In the genomic region with DNA sequence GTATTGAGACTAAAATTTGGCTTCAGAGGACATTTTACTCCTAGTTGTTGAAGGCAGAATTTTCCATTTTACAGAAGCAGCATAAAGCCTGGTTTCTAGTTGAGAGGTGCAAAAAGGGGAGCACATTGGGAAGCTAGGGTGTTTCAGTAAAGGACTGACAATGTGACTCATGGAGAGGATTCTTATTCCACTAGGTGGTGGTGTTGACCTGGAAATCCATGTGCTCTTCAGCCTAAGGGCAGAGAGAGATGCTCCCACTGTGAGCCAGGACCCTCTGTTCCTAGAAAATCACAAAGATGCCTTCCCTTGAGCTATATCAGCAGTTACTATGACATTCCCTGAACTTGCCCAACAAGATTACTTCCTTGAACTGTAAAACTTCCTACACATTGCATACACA, we compare ENCODE assay signal across 8 cellular contexts.
A peak's percentile ranks its signal among the peaks of the same experiment; 100 is the strongest.
DNase-seq lines count a peak whose midpoint lies in the region; ATAC-seq and TF ChIP-seq lines count a peak whose summit lies in the region.

No MANE protein-coding gene starts in this region.

- CTCF ChIA-PET in IMR-90 (lab: Yijun Ruan, JAX): interaction anchor here (1.2 kb wide), 1 partner anchor 9 kb away, joined by 3 read pairs; no protein-coding TSS in a partner anchor

- H3K4me2 ChIP-seq in IMR-90 (ENCODE audit: low read depth, low read length): no peak overlapping the region

- no peak overlapping the region for H2AK5ac ChIP-seq in IMR-90 (ENCODE audit: low read depth, low read length)

- H3K9me3 ChIP-seq in IMR-90 (ENCODE audit: control insufficient read depth, insufficient read depth, low read length): peaks cover 9% of the 10 kb centered on the region

- no peaks in the 10 kb centered on the region for H3K4me1 Mint-ChIP-seq in nephron progenitor cell

- intact Hi-C loops in IMR-90 (cut with micrococcal nuclease): loop anchor here (5.0 kb wide), 1 partner anchor 487 kb away; no protein-coding TSS in a partner anchor

- no peak overlapping the region for H3K4me3 ChIP-seq in IMR-90 (ENCODE audit: insufficient read depth, low read depth, low read length)

- no peak for TF ChIP-seq POLR2A in IMR-90 (IDR thresholded peaks at IDR 0.05; ENCODE audit: low read depth, low read length)

- DNase-seq in GM10266 (ENCODE audit: extremely low spot score) (peak; percentile 8), IMR-90 (peak; percentile 2), astrocyte of the hippocampus (ENCODE audit: low read depth, low spot score) (peak; percentile 56), nephron progenitor cell (no peak), 8988T (no peak), NCI-H187 (lab: John Stamatoyannopoulos, UW) (no peak)

- H3K23ac ChIP-seq in IMR-90 (ENCODE audit: low read depth, low read length): no peak overlapping the region

- H3K79me1 ChIP-seq in IMR-90 (ENCODE audit: low read depth in 1 of 2, low read length in 2 of 2): no peaks in the 10 kb centered on the region

- no peaks in the 10 kb centered on the region for H3K36me3 Mint-ChIP-seq in nephron progenitor cell (ENCODE audit: low read depth)

- POLR2A ChIA-PET in IMR-90 (lab: Charles Lee; ENCODE audit: unreplicated experiment): no interaction called here

- H3K4me3 Mint-ChIP-seq in nephron progenitor cell: no peak overlapping the region

- peaks cover 48% of the 10 kb centered on the region for H3K9me3 Mint-ChIP-seq in nephron progenitor cell

- peak; percentile 30 for TF ChIP-seq CTCF in GM10266 (IDR thresholded peaks at IDR 0.05; ENCODE audit: control insufficient read depth, insufficient read depth, low read depth, missing control alignments)
- peak; percentile 39 for TF ChIP-seq CTCF in IMR-90 (conservative IDR thresholded peaks at IDR 0.05; ENCODE audit: low read depth, low read length)
- TF ChIP-seq CTCF in nephron progenitor cell (IDR thresholded peaks at IDR 0.05): peak; percentile 31

- no peak overlapping the region for H2AK9ac ChIP-seq in IMR-90 (replicated peaks; ENCODE audit: low read depth, low read length, poor library complexity)

- H2BK15ac ChIP-seq in IMR-90 (ENCODE audit: low read depth, low read length): no peak overlapping the region

- dilution Hi-C loops in IMR-90 (cut with HindIII; ENCODE audit: low sequenced_read_pairs, unreplicated experiment): no loop called here

- no peak overlapping the region for H3K27ac Mint-ChIP-seq in nephron progenitor cell

- no peak overlapping the region for H4K8ac ChIP-seq in IMR-90 (ENCODE audit: low read depth in 2 of 2, low read length in 2 of 2)

- H4K5ac ChIP-seq in IMR-90 (ENCODE audit: low read depth, low read length): no peak overlapping the region

- ATAC-seq in IMR-90 (ENCODE audit: low read depth) (no peak), HG02678 (IDR thresholded peaks at IDR 0.05; ENCODE audit: unreplicated experiment) (no peak), HG03025 (IDR thresholded peaks at IDR 0.05; ENCODE audit: low FRiP score, unreplicated experiment) (no peak)

- H3K36me3 ChIP-seq in IMR-90 (ENCODE audit: control insufficient read depth, insufficient read depth, low read length): no peaks in the 10 kb centered on the region

- H3K9ac ChIP-seq in IMR-90 (ENCODE audit: low read depth, low read length): no peak overlapping the region

- H3K27me3 Mint-ChIP-seq in nephron progenitor cell (ENCODE audit: low read depth, poor library complexity): no peaks in the 10 kb centered on the region

- no peak overlapping the region for H3K18ac ChIP-seq in IMR-90 (ENCODE audit: low read depth, low read length)

- TF ChIP-seq RAD21 in IMR-90 (IDR thresholded peaks at IDR 0.05; ENCODE audit: low read length): peak; percentile 54

- no peaks in the 10 kb centered on the region for H3K27me3 ChIP-seq in IMR-90 (ENCODE audit: control insufficient read depth, insufficient read depth, low read length)

- H3K4ac ChIP-seq in IMR-90 (ENCODE audit: low read depth, low read length): no peak overlapping the region

- no peak overlapping the region for H3K27ac ChIP-seq in IMR-90 (ENCODE audit: insufficient read depth, low read length)

- no peak overlapping the region for H2AFZ ChIP-seq in IMR-90 (replicated peaks; ENCODE audit: low read length, poor library complexity)

- H2BK120ac ChIP-seq in IMR-90 (ENCODE audit: low read depth, low read length): no peak overlapping the region

- BruUV-seq in IMR-90 (replicated peaks; lab: Mats Ljungman, UMichigan): no TSS peak

- H3K4me1 ChIP-seq in IMR-90 (ENCODE audit: control insufficient read depth, insufficient read depth, low read length): no peaks in the 10 kb centered on the region

- H4K91ac ChIP-seq in IMR-90 (ENCODE audit: insufficient read depth, low read depth, low read length): no peak overlapping the region

- no peak overlapping the region for H3K56ac ChIP-seq in IMR-90 (ENCODE audit: extremely low read depth, insufficient read depth, low read length)

- no peaks in the 10 kb centered on the region for H4K20me1 ChIP-seq in IMR-90 (ENCODE audit: insufficient read depth, low read length)

- H2BK5ac ChIP-seq in IMR-90 (ENCODE audit: low read depth, low read length, poor library complexity, severe bottlenecking): no peak overlapping the region

- in situ Hi-C loops in IMR-90 (cut with MboI; ENCODE audit: low sequenced_read_pairs): no loop called here

- no peaks in the 10 kb centered on the region for H3K9me1 ChIP-seq in IMR-90 (ENCODE audit: insufficient read depth, low read length)

- no peak overlapping the region for H3K14ac ChIP-seq in IMR-90 (replicated peaks; ENCODE audit: low read depth, low read length)

- no peak overlapping the region for H2BK20ac ChIP-seq in IMR-90 (ENCODE audit: low read depth, low read length)

TF ChIP-seq in IMR-90, 13 proteins besides CTCF, POLR2A, EP300 and RAD21:
- no peak for TF ChIP-seq CEBPB (IDR thresholded peaks at IDR 0.05; ENCODE audit: low read depth, low read length)
- TF ChIP-seq RFX5 (IDR thresholded peaks at IDR 0.05; ENCODE audit: low read depth, low read length): no peak
- TF ChIP-seq MXI1 (IDR thresholded peaks at IDR 0.05; ENCODE audit: borderline replicate concordance, low read depth, low read length): no peak
- no peak for TF ChIP-seq MAZ (IDR thresholded peaks at IDR 0.05; ENCODE audit: borderline replicate concordance, low read depth, low read length)
- TF ChIP-seq MAFK (IDR thresholded peaks at IDR 0.05; ENCODE audit: low read depth, low read length): no peak
- TF ChIP-seq, protein P1, sequence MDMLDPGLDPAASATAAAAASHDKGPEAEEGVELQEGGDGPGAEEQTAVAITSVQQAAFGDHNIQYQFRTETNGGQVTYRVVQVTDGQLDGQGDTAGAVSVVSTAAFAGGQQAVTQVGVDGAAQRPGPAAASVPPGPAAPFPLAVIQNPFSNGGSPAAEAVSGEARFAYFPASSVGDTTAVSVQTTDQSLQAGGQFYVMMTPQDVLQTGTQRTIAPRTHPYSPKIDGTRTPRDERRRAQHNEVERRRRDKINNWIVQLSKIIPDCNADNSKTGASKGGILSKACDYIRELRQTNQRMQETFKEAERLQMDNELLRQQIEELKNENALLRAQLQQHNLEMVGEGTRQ (IDR thresholded peaks at IDR 0.05; ENCODE audit: low read depth, low read length): no peak
- TF ChIP-seq, protein P2, sequence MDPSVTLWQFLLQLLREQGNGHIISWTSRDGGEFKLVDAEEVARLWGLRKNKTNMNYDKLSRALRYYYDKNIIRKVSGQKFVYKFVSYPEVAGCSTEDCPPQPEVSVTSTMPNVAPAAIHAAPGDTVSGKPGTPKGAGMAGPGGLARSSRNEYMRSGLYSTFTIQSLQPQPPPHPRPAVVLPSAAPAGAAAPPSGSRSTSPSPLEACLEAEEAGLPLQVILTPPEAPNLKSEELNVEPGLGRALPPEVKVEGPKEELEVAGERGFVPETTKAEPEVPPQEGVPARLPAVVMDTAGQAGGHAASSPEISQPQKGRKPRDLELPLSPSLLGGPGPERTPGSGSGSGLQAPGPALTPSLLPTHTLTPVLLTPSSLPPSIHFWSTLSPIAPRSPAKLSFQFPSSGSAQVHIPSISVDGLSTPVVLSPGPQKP (IDR thresholded peaks at IDR 0.05; ENCODE audit: borderline replicate concordance, low read depth, low read length): no peak
- TF ChIP-seq SMC3 (IDR thresholded peaks at IDR 0.05; ENCODE audit: low read depth, low read length): peak; percentile 33; the same call in 1 of the 2 replicates
- TF ChIP-seq NFE2L2 (IDR thresholded peaks at IDR 0.05; ENCODE audit: low read depth, low read length): no peak

Comparison
In these comparisons a context has a peak if more than half of its experiments do, and no peak if none do; other contexts are left out.
1. DNase-seq: peak in GM10266 (single experiment), IMR-90 (single experiment) and astrocyte of the hippocampus (single experiment); none in nephron progenitor cell (single experiment), 8988T (single experiment) and NCI-H187 (0 of 2).
2. Peak in every context shown above with its lines, with median percentiles within 50 percentile points of each other: CTCF ChIP-seq.